In the genomic region with DNA sequence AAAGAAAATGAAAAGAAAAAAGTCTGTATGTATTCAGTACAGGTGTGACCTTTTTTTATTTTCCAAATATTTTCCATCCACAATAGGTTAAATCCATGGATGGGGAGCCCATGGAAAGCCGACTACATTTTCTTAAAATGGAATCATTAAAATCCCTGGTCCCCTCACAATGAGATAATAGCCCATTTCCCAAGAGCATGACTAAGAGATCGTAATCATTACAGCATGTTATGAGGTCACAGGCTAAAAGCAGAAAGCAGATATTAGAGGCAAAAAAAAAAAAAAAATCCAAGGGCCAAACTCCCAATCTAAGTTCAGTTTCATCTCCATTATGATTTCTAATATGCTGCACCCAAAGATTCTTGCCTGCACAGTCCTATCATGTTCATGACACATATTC, we compare ENCODE assay signal across 9 cellular contexts. TPM values are rescaled to one million over a fixed set of nuclear protein-coding genes. Genes with fewer than 3 reads are reported as not detected.
DNase-seq lines count a peak whose midpoint lies in the region; ATAC-seq, FAIRE-seq and TF ChIP-seq lines count a peak whose summit lies in the region.
"Had no signal": no experiment of that assay in that cellular context is flagged by ENCODE, and none has a peak within 500 bp of the region (broad histone marks: within the 10 kb centered on the region; RNA-seq: fewer than 3 reads in every experiment).

No MANE protein-coding gene starts in this region.

- POLR2A ChIA-PET in activated CD8-positive, alpha-beta T cell treated with anti-CD3 and anti-CD28 coated beads, Interleukin-2, amount 10 ng/mL, durations not matched to agents 7 days and 5 days (lab: Charles Lee) = interaction anchor here (1.2 to 4.0 kb wide), 7 partner anchors 11 to 43 kb away, joined by 3 to 15 read pairs (median 5); no protein-coding TSS in a partner anchor

- no peaks in the 10 kb centered on the region for H3K9me3 ChIP-seq in lower lobe of right lung
- H3K9me3 ChIP-seq: thoracic aorta had no signal

- peaks cover 0 to 3% (median 0%) of the 10 kb centered on the region in 3 donors for H3K9me3 Mint-ChIP-seq in IgD-negative memory B cell
- no peaks in the 10 kb centered on the region for H3K9me3 Mint-ChIP-seq in activated CD8-positive, alpha-beta T cell treated with anti-CD3 and anti-CD28 coated beads, Interleukin-2, amount 10 ng/mL, durations not matched to agents 7 days and 5 days (ENCODE audit: insufficient read depth)

- no peak for FAIRE-seq in GM12892 (lab: Jason Lieb, UNC)
- FAIRE-seq in D721Med (lab: Jason Lieb, UNC) = no peak

- no peaks in the 10 kb centered on the region for H3K36me3 ChIP-seq in lower lobe of right lung
- H3K36me3 ChIP-seq: thoracic aorta had no signal

- TF ChIP-seq CTCF in C4-2B (conservative IDR thresholded peaks at IDR 0.05) (no peak), lower lobe of right lung (IDR thresholded peaks at IDR 0.05) (no peak), D721Med (IDR thresholded peaks at IDR 0.05; ENCODE audit: insufficient read depth, missing control alignments) (no peak)

- peak overlapping the region; percentile 65; the same call in 1 of the 2 replicates for H3K27ac ChIP-seq in C4-2B
- peak overlapping the region; percentile 90 for H3K27ac ChIP-seq in lower lobe of right lung

- H3K4me3 Mint-ChIP-seq in IgD-negative memory B cell = peak overlapping the region; percentile 94 to 99 (median 97)
- peak overlapping the region; percentile 83 for H3K4me3 Mint-ChIP-seq in activated CD8-positive, alpha-beta T cell treated with anti-CD3 and anti-CD28 coated beads, Interleukin-2, amount 10 ng/mL, durations not matched to agents 7 days and 5 days

- TF ChIP-seq POLR2A in GM12892 (IDR thresholded peaks at IDR 0.05; ENCODE audit: low read depth, low read length) = no peak

- peaks cover 64 to 71% (median 65%) of the 10 kb centered on the region in 3 donors for H3K4me1 Mint-ChIP-seq in IgD-negative memory B cell
- H3K4me1 Mint-ChIP-seq in activated CD8-positive, alpha-beta T cell treated with anti-CD3 and anti-CD28 coated beads, Interleukin-2, amount 10 ng/mL, durations not matched to agents 7 days and 5 days (ENCODE audit: low read depth) = peaks cover 89% of the 10 kb centered on the region

- H3K4me3 ChIP-seq in lower lobe of right lung = peak overlapping the region; percentile 71

- H3K27me3 ChIP-seq in lower lobe of right lung (ENCODE audit: low read depth) = no peaks in the 10 kb centered on the region

- no peak for DNase-seq in activated CD8-positive, alpha-beta T cell treated with anti-CD3 and anti-CD28 coated beads, Interleukin-2, amount 10 ng/mL, durations not matched to agents 7 days and 5 days
- DNase-seq in lower lobe of right lung (no peak), putamen (ENCODE audit: low spot score) (no peak), GM12892 (ENCODE audit: insufficient read length) (no peak), D721Med (ENCODE audit: insufficient read length, low spot score) (no peak)

- peaks cover 2% of the 10 kb centered on the region for H3K27me3 Mint-ChIP-seq in IgD-negative memory B cell
- H3K27me3 Mint-ChIP-seq in activated CD8-positive, alpha-beta T cell treated with anti-CD3 and anti-CD28 coated beads, Interleukin-2, amount 10 ng/mL, durations not matched to agents 7 days and 5 days (ENCODE audit: low read depth) = no peaks in the 10 kb centered on the region

- H3K27ac Mint-ChIP-seq in IgD-negative memory B cell = peak overlapping the region; percentile 85 to 98 (median 95)
- H3K27ac Mint-ChIP-seq in activated CD8-positive, alpha-beta T cell treated with anti-CD3 and anti-CD28 coated beads, Interleukin-2, amount 10 ng/mL, durations not matched to agents 7 days and 5 days = peak overlapping the region; percentile 47

- H3K36me3 Mint-ChIP-seq in IgD-negative memory B cell = peaks cover 5% of the 10 kb centered on the region
- H3K36me3 Mint-ChIP-seq in activated CD8-positive, alpha-beta T cell treated with anti-CD3 and anti-CD28 coated beads, Interleukin-2, amount 10 ng/mL, durations not matched to agents 7 days and 5 days (ENCODE audit: low read depth) = peaks cover 32% of the 10 kb centered on the region

- CTCF ChIA-PET in activated CD8-positive, alpha-beta T cell treated with anti-CD3 and anti-CD28 coated beads, Interleukin-2, amount 10 ng/mL, durations not matched to agents 7 days and 5 days (lab: Charles Lee) = interaction anchor here (0.9 to 5.2 kb wide), 10 partner anchors 10 to 48 kb away, joined by 3 to 35 read pairs (median 4); no protein-coding TSS in a partner anchor

- intact Hi-C loops in lower lobe of right lung (cut with DNase I) = no loop called here

- ATAC-seq in activated CD8-positive, alpha-beta T cell treated with anti-CD3 and anti-CD28 coated beads, Interleukin-2, amount 10 ng/mL, durations not matched to agents 7 days and 5 days = no peak
- ATAC-seq in lower lobe of right lung = no peak
- ATAC-seq in HG03159 (IDR thresholded peaks at IDR 0.05; ENCODE audit: unreplicated experiment) = no peak

- H3K4me1 ChIP-seq in lower lobe of right lung = peaks cover 78% of the 10 kb centered on the region

RNA-seq across cellular contexts. Expression of a gene that starts 44.7 kb away (rescaled TPM):
- polyA plus RNA-seq in IgD-negative memory B cell = 210 TPM
- total RNA-seq in activated CD8-positive, alpha-beta T cell treated with anti-CD3 and anti-CD28 coated beads, Interleukin-2, amount 10 ng/mL, durations not matched to agents 7 days and 5 days = 100 to 1,000 TPM; 137 to 138 TPM
- total RNA-seq in lower lobe of right lung = 110 TPM
- polyA plus RNA-seq in GM12892 (2012; ENCODE audit: missing spikeins) = 182 TPM
